8 cellular contexts compared by ENCODE assay signal in the genomic region with DNA sequence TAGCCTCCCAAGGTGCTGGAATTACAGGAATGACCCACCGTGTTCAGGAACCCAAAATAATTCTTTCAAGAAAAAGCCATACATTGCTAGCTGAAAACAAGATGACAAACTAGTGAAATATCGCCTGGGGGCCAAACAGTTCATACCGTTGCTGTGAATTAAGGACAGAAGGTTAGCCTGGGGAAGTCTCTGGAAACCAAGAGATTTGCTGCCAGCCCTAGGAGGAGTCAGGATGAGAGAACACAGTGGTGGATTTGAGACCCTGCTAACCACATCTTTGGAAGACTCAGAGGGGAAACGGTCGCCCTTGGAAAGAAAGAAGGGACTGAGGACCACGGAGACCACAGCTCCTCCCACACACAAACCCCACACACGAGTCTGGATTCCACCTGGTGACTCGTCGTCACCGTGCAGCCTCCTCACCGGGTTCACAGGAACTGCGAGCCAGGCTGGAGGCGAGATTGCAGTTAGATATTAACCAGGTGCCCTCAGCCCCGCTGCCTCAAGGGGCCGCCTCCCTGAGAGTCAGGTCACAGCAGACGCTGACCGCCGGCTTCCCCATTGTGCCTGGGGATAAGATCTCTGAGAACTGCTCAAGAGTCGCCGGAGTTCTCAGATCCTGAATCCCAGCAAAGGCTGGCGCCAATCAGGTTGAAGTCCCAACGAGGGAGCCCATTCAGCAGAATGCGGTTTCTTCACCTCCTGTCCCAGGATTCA. TPM values are rescaled to one million over a fixed set of nuclear protein-coding genes. Genes with fewer than 3 reads are reported as not detected.
A peak's percentile ranks its signal among the peaks of the same experiment; 100 is the strongest.
DNase-seq lines count a peak whose midpoint lies in the region; ATAC-seq and TF ChIP-seq lines count a peak whose summit lies in the region.
"Not testable (repeated sequence)": the region's sequence is repeated elsewhere in the genome, so short reads cannot be mapped to it uniquely, and the experiment has no call there.

No MANE protein-coding gene starts in this region.

- peak overlapping the region; percentile 78 for H3K27ac ChIP-seq in HUES48 (ENCODE audit: low read depth, low read length)
- peak overlapping the region; percentile 90 for H3K27ac ChIP-seq in left ventricle myocardium inferior (replicated peaks)
- H3K27ac ChIP-seq in substantia nigra (ENCODE audit: low read depth, low read length, poor library complexity, severe bottlenecking) = peak overlapping the region; percentile 38

- in situ Hi-C loops in astrocyte of the cerebellum (cut with HindIII; ENCODE audit: low sequenced_read_pairs) = not testable (repeated sequence)

- not testable (repeated sequence) for H3K9me3 Mint-ChIP-seq in T-cell

- ATAC-seq in GM21825 (IDR thresholded peaks at IDR 0.05; ENCODE audit: unreplicated experiment) = peak; percentile 35
- peak; percentile 24 to 37 (median 34) for ATAC-seq in T-cell (replicated peaks in 1 of 4)

- H3K4me1 ChIP-seq in HUES48 (ENCODE audit: control insufficient read depth, insufficient read depth, low read length); neuron (ENCODE audit: insufficient read depth, low read length): not testable (repeated sequence)
- H3K4me1 ChIP-seq in left ventricle myocardium inferior = peaks cover 20% of the 10 kb centered on the region

- not testable (repeated sequence) for H3K9ac ChIP-seq in HUES48 (ENCODE audit: low read depth, low read length)

- H3K4me3 Mint-ChIP-seq in T-cell = peak overlapping the region; percentile 90 to 94 (median 94)

- POLR2A ChIA-PET in T-cell (lab: Charles Lee) = interaction anchor here in 1 of 2 donors (0.7 kb wide), 1 partner anchor 26 kb away, joined by 7 read pairs; no protein-coding TSS in a partner anchor

- not testable (repeated sequence) for TF ChIP-seq CTCF in astrocyte of the cerebellum (IDR thresholded peaks at IDR 0.05; ENCODE audit: low read depth, low read length, missing control alignments); left ventricle myocardium inferior (IDR thresholded peaks at IDR 0.05; ENCODE audit: borderline replicate concordance)

- H3K27ac Mint-ChIP-seq in T-cell = peak overlapping the region in 1 of 2 donors; percentile 48

- H2AFZ ChIP-seq in neuron (ENCODE audit: low read depth, low read length) = peak overlapping the region; percentile 68

- H3K27me3 ChIP-seq in HUES48 (ENCODE audit: control insufficient read depth, insufficient read depth, low read length); left ventricle myocardium inferior (ENCODE audit: low read depth); neuron (ENCODE audit: insufficient read depth, low read length): not testable (repeated sequence)

- intact Hi-C loops in left ventricle myocardium inferior (cut with micrococcal nuclease) = not testable (repeated sequence)

- H3K4me3 ChIP-seq in HUES48 (ENCODE audit: low read depth, low read length) (peak overlapping the region; percentile 76), astrocyte of the cerebellum (ENCODE audit: low read depth, low read length) (peak overlapping the region; percentile 71), left ventricle myocardium inferior (peak overlapping the region; percentile 74), neuron (ENCODE audit: low read length) (peak overlapping the region; percentile 65)

- peaks cover 25 to 34% (median 32%) of the 10 kb centered on the region in 3 donors for H3K4me1 Mint-ChIP-seq in T-cell

- not testable (repeated sequence) for H3K9me3 ChIP-seq in HUES48 (ENCODE audit: control insufficient read depth, insufficient read depth, low read length); left ventricle myocardium inferior (replicated peaks); neuron (ENCODE audit: low read length)

- CTCF ChIA-PET in T-cell (lab: Charles Lee) = not testable (repeated sequence)

- H3K27me3 Mint-ChIP-seq in T-cell = not testable (repeated sequence)

- H3K36me3 ChIP-seq in HUES48 (ENCODE audit: control insufficient read depth, insufficient read depth, low read length); left ventricle myocardium inferior; neuron (ENCODE audit: insufficient read depth, low read length): not testable (repeated sequence)

- DNase-seq in EH (ENCODE audit: low read depth) = peak; percentile 50
- DNase-seq in T-cell = peak in 9 of 34 experiments; percentile 0 to 23 (median 2)
- DNase-seq in astrocyte of the cerebellum (ENCODE audit: low read depth); left ventricle myocardium inferior: not testable (repeated sequence)
- DNase-seq in substantia nigra (lab: John Stamatoyannopoulos, UW) = peak in 6 of 49 donors; percentile 6 to 23 (median 14)

- peaks cover 20% of the 10 kb centered on the region for H3K36me3 Mint-ChIP-seq in T-cell

RNA-seq across cellular contexts. Expression of gene ZNF799, which starts 1.0 kb away (rescaled TPM):
- total RNA-seq in T-cell (1 to 10 TPM; 2.2 to 9.8 (median 8.1) TPM), left ventricle myocardium inferior (2.0 TPM)

RNA-seq across cellular contexts. Expression of gene ZNF442, which starts 34.6 kb away (rescaled TPM):
- total RNA-seq in T-cell (1 to 10 TPM in 4 of 5 donors, under 1 TPM in 1; 0.98 to 3.8 (median 2.4) TPM), left ventricle myocardium inferior (3.4 TPM)

RNA-seq across cellular contexts. Expression of gene ZNF443, which starts 40.8 kb away (rescaled TPM):
- total RNA-seq in T-cell (1 to 10 TPM; 3.9 to 6.2 (median 4.5) TPM), left ventricle myocardium inferior (2.3 TPM)

Comparison
In these comparisons a context has a peak if more than half of its experiments do, and no peak if none do; other contexts are left out.
1. H3K27ac ChIP-seq: peak in every context shown above with its lines; median percentile 90 in left ventricle myocardium inferior; 78 in HUES48; 38 in substantia nigra.